ENCODE assay signal across 8 cellular contexts in the genomic region with DNA sequence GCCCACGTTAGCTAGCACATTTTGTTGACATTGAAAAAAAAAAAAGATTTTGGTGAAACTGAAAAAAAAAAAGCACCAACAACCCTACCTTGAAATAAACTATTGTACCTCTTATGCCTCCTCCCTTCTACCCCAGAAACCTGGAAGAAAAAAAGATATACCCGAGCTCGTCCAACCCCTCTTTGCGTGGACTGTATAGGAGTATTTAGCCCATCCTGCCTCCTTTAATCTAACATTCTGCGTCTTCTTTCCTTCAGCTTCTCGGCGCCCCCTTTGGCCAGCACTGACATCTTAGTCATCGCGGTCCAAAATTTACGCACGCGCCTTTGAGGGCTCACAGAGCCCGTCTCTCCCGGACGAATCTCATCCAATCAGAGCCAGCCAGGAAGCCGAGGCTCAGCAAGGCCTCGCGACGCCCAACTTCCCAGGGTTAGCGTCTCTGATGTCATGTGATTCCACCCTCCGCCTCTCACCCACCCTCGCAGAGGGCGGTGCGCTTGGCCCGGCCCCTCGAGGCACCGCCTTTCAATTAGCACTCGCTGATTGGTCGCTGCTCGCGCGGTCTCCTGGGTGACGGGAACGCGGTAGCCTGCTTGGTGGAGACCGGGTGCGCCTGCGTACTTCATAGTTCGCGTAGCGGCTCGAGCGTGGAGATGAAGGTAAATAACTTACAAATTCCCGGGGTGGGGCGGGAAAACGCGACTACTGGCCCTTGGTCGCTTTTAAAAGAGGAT. TPM values are rescaled to one million over a fixed set of nuclear protein-coding genes. Genes with fewer than 3 reads are reported as not detected.
DNase-seq lines count a peak whose midpoint lies in the region; ATAC-seq, FAIRE-seq and TF ChIP-seq lines count a peak whose summit lies in the region.

A gene (plus strand): TSS at position 625 of the 734 bp plus-strand sequence. CDS start 29 bp downstream, at position 654.

- peak within 1 kb of the TSS; percentile 14 for H3K27ac ChIP-seq in brain microvascular endothelial cell
- no peak within 1 kb of the TSS for H3K27ac ChIP-seq in iPS DF 6.9 (ENCODE audit: low read length)
- peak within 1 kb of the TSS; percentile 81 to 87 (median 83) for H3K27ac ChIP-seq in gastrocnemius medialis

- H3K4me3 ChIP-seq in brain microvascular endothelial cell (ENCODE audit: low read depth, low read length) (peak within 1 kb of the TSS; percentile 92), iPS DF 6.9 (ENCODE audit: low read length) (peak within 1 kb of the TSS; percentile 82), gastrocnemius medialis (peak within 1 kb of the TSS; percentile 70 to 94 (median 74))

- no peaks in the 10 kb centered on the region for H3K36me3 ChIP-seq in brain microvascular endothelial cell (replicated peaks)
- no peaks in the 10 kb centered on the region for H3K36me3 ChIP-seq in iPS DF 6.9 (ENCODE audit: control insufficient read depth, insufficient read depth, low read length)
- peaks cover 0 to 5% of the 10 kb centered on the region in 2 donors for H3K36me3 ChIP-seq in gastrocnemius medialis

- H3K9me3 ChIP-seq in iPS DF 6.9 (ENCODE audit: control insufficient read depth, insufficient read depth, low read length) (no peaks in the 10 kb centered on the region), gastrocnemius medialis (no peaks in the 10 kb centered on the region)

- H3K4me1 ChIP-seq in iPS DF 6.9 (ENCODE audit: control insufficient read depth, insufficient read depth, low read length) = no peaks in the 10 kb centered on the region
- H3K4me1 ChIP-seq in gastrocnemius medialis = peaks cover 9 to 16% of the 10 kb centered on the region in 2 donors

- TF ChIP-seq CTCF in brain microvascular endothelial cell (IDR thresholded peaks at IDR 0.05; ENCODE audit: low read depth, low read length, missing control alignments) (peak; percentile 69), gastrocnemius medialis (IDR thresholded peaks at IDR 0.05 in 4 of 5, conservative IDR thresholded peaks at IDR 0.05 in 1 of 5) (peak in 3 of 5 experiments; percentile 12 to 58 (median 45))

- peak; percentile 99 for FAIRE-seq in TTC549 (lab: Jason Lieb, UNC)

- H3K27me3 ChIP-seq in brain microvascular endothelial cell (replicated peaks) = no peaks in the 10 kb centered on the region
- no peaks in the 10 kb centered on the region for H3K27me3 ChIP-seq in iPS DF 6.9 (ENCODE audit: control insufficient read depth, insufficient read depth, low read length)
- H3K27me3 ChIP-seq in gastrocnemius medialis = no peaks in the 10 kb centered on the region

- WGBS in iPS DF 6.9 (ENCODE audit: insufficient coverage, insufficient read length) = no CpG with 5 or more reads among the region's 48 CpGs

- intact Hi-C loops in gastrocnemius medialis (cut with DNase I; ENCODE audit: low total_unique reads) = loop anchor here (1.0 to 5.0 kb wide), 5 partner anchors 137 to 875 kb away; a partner anchor contains a TSS

- in situ Hi-C loops in brain microvascular endothelial cell (cut with HindIII; ENCODE audit: low pct_ligation_motif_present, low sequenced_read_pairs) (no loop called here), gastrocnemius medialis (cut with MboI; ENCODE audit: low sequenced_read_pairs in 4 of 4) (loop anchor here in 1 of 4 donors (10.0 kb wide), 1 partner anchor 137 kb away; no protein-coding TSS in a partner anchor)

- peak; percentile 45 to 59 for TF ChIP-seq POLR2A in gastrocnemius medialis (IDR thresholded peaks at IDR 0.05)

- peak; percentile 98 for DNase-seq in A172 (ENCODE audit: low spot score)
- peak; percentile 90 for DNase-seq in NCI-H2107 (lab: John Stamatoyannopoulos, UW)
- peak; percentile 99 for DNase-seq in brain microvascular endothelial cell
- peak; percentile 99 for DNase-seq in iPS DF 6.9 (ENCODE audit: low read depth, low spot score)
- peak; percentile 99 for DNase-seq in gastrocnemius medialis

- ATAC-seq in GM18519 (IDR thresholded peaks at IDR 0.05; ENCODE audit: low FRiP score, unreplicated experiment) (peak; percentile 99), HG03060 (IDR thresholded peaks at IDR 0.05; ENCODE audit: low read depth, unreplicated experiment) (peak; percentile 98), gastrocnemius medialis (peak; percentile 99 to 100)

RNA-seq across cellular contexts. Expression of the gene that starts here (rescaled TPM):
- total RNA-seq in A172 (2014; rRNA removed; shearing (Covaris generic)) = 13.5 and 39.9 TPM in 2 replicates
- 10 to 100 TPM in 2 of 4 donors, 1 to 10 TPM in 2; 6.1 to 16.2 (median 9.6) TPM for total RNA-seq in gastrocnemius medialis
